8 cellular contexts compared by ENCODE assay signal in genomic region chr22:23289851-23290724, GRCh38.
DNase-seq lines count a peak whose midpoint lies in the region; ATAC-seq and TF ChIP-seq lines count a peak whose summit lies in the region.

No MANE protein-coding gene starts in this region.

- H3K27me3 ChIP-seq in DOHH2 (ENCODE audit: control insufficient read depth, low read length), result no peaks in the 10 kb centered on the region
- no peaks in the 10 kb centered on the region for H3K27me3 ChIP-seq in lower lobe of right lung (ENCODE audit: low read depth)

- no peaks in the 10 kb centered on the region for H3K79me2 ChIP-seq in DOHH2 (ENCODE audit: control insufficient read depth, low read length)

- no peaks in the 10 kb centered on the region for H3K9me2 ChIP-seq in DOHH2 (replicated peaks; ENCODE audit: control insufficient read depth, low read length)

- H3K4me1 ChIP-seq in DOHH2 (ENCODE audit: control insufficient read depth, low read length), result no peaks in the 10 kb centered on the region
- H3K4me1 ChIP-seq in lower lobe of right lung, result peaks cover 12% of the 10 kb centered on the region

- H3K36me3 ChIP-seq in DOHH2 (ENCODE audit: control insufficient read depth, low read length), result peaks cover 90% of the 10 kb centered on the region
- peaks cover 97% of the 10 kb centered on the region for H3K36me3 ChIP-seq in lower lobe of right lung

- H3K4me3 ChIP-seq in DOHH2 (ENCODE audit: low read length), result no peak overlapping the region
- no peak overlapping the region for H3K4me3 ChIP-seq in lower lobe of right lung

- TF ChIP-seq CTCF in DOHH2 (IDR thresholded peaks at IDR 0.05; ENCODE audit: low read depth, low read length, poor library complexity, severe bottlenecking) (peak; percentile 77), lower lobe of right lung (IDR thresholded peaks at IDR 0.05) (peak; percentile 83)

- ATAC-seq in lower lobe of right lung, result peak; percentile 68 to 69
- ATAC-seq in GM18873 (IDR thresholded peaks at IDR 0.05; ENCODE audit: low FRiP score, unreplicated experiment), result no peak
- no peak for ATAC-seq in HG02759 (IDR thresholded peaks at IDR 0.05; ENCODE audit: unreplicated experiment)

- no peak overlapping the region for H3K4me2 ChIP-seq in DOHH2 (ENCODE audit: low read length)

- H3K27ac ChIP-seq in DOHH2 (ENCODE audit: low read depth, low read length) (no peak overlapping the region), lower lobe of right lung (peak overlapping the region; percentile 24)

- intact Hi-C loops in lower lobe of right lung (cut with DNase I), result loop anchor here (10.0 kb wide), 1 partner anchor 115 kb away; no protein-coding TSS in a partner anchor

- DNase-seq in KG1 (lab: John Stamatoyannopoulos, UW), result peak; percentile 2
- peak; percentile 23 for DNase-seq in activated CD4-positive, CD25-positive, alpha-beta regulatory T cell treated with anti-CD3 and anti-CD28 coated beads, Interleukin-2, amount 50 U/mL, for 16 hours (ENCODE audit: low read depth, low spot score)
- DNase-seq in central memory CD4-positive, alpha-beta T cell, result peak; percentile 36
- DNase-seq in lower lobe of right lung, result peak; percentile 65
- peak; percentile 27 for DNase-seq in stimulated activated CD8-positive, alpha-beta memory T cell treated with anti-CD3 and anti-CD28 coated beads, Interleukin-15, amount 100 ng/mL, for 24 hours (ENCODE audit: low read depth)

- H3K9me3 ChIP-seq in DOHH2 (ENCODE audit: control insufficient read depth, insufficient read depth, low read length) (no peaks in the 10 kb centered on the region), lower lobe of right lung (no peaks in the 10 kb centered on the region)

- H4K20me1 ChIP-seq in DOHH2 (ENCODE audit: control insufficient read depth, insufficient read depth, low read depth, low read length), result no peaks in the 10 kb centered on the region

- no peaks in the 10 kb centered on the region for H3F3A ChIP-seq in DOHH2 (ENCODE audit: control insufficient read depth, insufficient read depth)

Comparison
In these comparisons a context has a peak if more than half of its experiments do, and no peak if none do; other contexts are left out.
1. DNase-seq: peak in every context shown above with its lines; median percentile 65 in lower lobe of right lung; 36 in central memory CD4-positive, alpha-beta T cell; 27 in stimulated activated CD8-positive, alpha-beta memory T cell treated with anti-CD3 and anti-CD28 coated beads, Interleukin-15, amount 100 ng/mL, for 24 hours; 23 in activated CD4-positive, CD25-positive, alpha-beta regulatory T cell treated with anti-CD3 and anti-CD28 coated beads, Interleukin-2, amount 50 U/mL, for 16 hours; 2 in KG1.
2. ATAC-seq: peak in lower lobe of right lung (2 of 2); none in GM18873 (single experiment) and HG02759 (single experiment).